12 cellular contexts compared by ENCODE assay signal in genomic region chr1:24695202-24695974, GRCh38. TPM values are rescaled to one million over a fixed set of nuclear protein-coding genes. Genes with fewer than 3 reads are reported as not detected.
DNase-seq lines count a peak whose midpoint lies in the region; ATAC-seq and TF ChIP-seq lines count a peak whose summit lies in the region.
"Had no signal": no experiment of that assay in that cellular context is flagged by ENCODE, and none has a peak within 500 bp of the region (broad histone marks: within the 10 kb centered on the region; RNA-seq: fewer than 3 reads in every experiment).

No MANE protein-coding gene starts in this region.

- no peak overlapping the region for H2AFZ ChIP-seq in smooth muscle cell (ENCODE audit: low read depth)

- H3K9ac ChIP-seq in smooth muscle cell (ENCODE audit: low read depth) = no peak overlapping the region

- peak overlapping the region; percentile 75 for H3K27ac ChIP-seq in WERI-Rb-1
- H3K27ac ChIP-seq in smooth muscle cell (ENCODE audit: low read depth) = no peak overlapping the region
- H3K27ac ChIP-seq: 22Rv1, RWPE1 had no signal

- H3K27ac Mint-ChIP-seq in stimulated activated effector memory CD8-positive, alpha-beta T cell treated with anti-CD3 and anti-CD28 coated beads, Interleukin-12 subunit alpha, Interleukin-12 subunit beta, amount 100 ng/mL, for 72 hours = no peak overlapping the region

- H4K20me1 ChIP-seq in smooth muscle cell (ENCODE audit: low read depth) = no peaks in the 10 kb centered on the region

- no peaks in the 10 kb centered on the region for H3K9me3 Mint-ChIP-seq in stimulated activated effector memory CD8-positive, alpha-beta T cell treated with anti-CD3 and anti-CD28 coated beads, Interleukin-12 subunit alpha, Interleukin-12 subunit beta, amount 100 ng/mL, for 72 hours

- H3K4me3 Mint-ChIP-seq in stimulated activated effector memory CD8-positive, alpha-beta T cell treated with anti-CD3 and anti-CD28 coated beads, Interleukin-12 subunit alpha, Interleukin-12 subunit beta, amount 100 ng/mL, for 72 hours = no peak overlapping the region

- in situ Hi-C loops in GM13977 (cut with MboI; ENCODE audit: low pct_unique_long_range_greater_than_20kb, low sequenced_read_pairs, unreplicated experiment) = no loop called here

- H3K36me3 Mint-ChIP-seq in stimulated activated effector memory CD8-positive, alpha-beta T cell treated with anti-CD3 and anti-CD28 coated beads, Interleukin-12 subunit alpha, Interleukin-12 subunit beta, amount 100 ng/mL, for 72 hours = no peaks in the 10 kb centered on the region

- no peaks in the 10 kb centered on the region for H3K4me1 ChIP-seq in smooth muscle cell (ENCODE audit: low read depth)

- ATAC-seq in stimulated activated effector memory CD8-positive, alpha-beta T cell treated with anti-CD3 and anti-CD28 coated beads, Interleukin-12 subunit alpha, Interleukin-12 subunit beta, amount 100 ng/mL, for 72 hours = peak; percentile 22

- H3K4me1 Mint-ChIP-seq in stimulated activated effector memory CD8-positive, alpha-beta T cell treated with anti-CD3 and anti-CD28 coated beads, Interleukin-12 subunit alpha, Interleukin-12 subunit beta, amount 100 ng/mL, for 72 hours = peaks cover 10% of the 10 kb centered on the region

- H3K4me3 ChIP-seq in WERI-Rb-1 (ENCODE audit: low read depth, low read length) (no peak overlapping the region), smooth muscle cell (no peak overlapping the region)
- H3K4me3 ChIP-seq: esophagus squamous epithelium had no signal

- H3K27me3 ChIP-seq in WERI-Rb-1 (ENCODE audit: insufficient read depth, low read depth, severe bottlenecking) (no peaks in the 10 kb centered on the region), smooth muscle cell (ENCODE audit: low read depth) (no peaks in the 10 kb centered on the region)
- H3K27me3 ChIP-seq: esophagus squamous epithelium had no signal

- H3K4me2 ChIP-seq in smooth muscle cell = no peak overlapping the region

- H3K9me3 ChIP-seq in WERI-Rb-1 (ENCODE audit: severe bottlenecking) = peaks cover 8% of the 10 kb centered on the region
- H3K9me3 ChIP-seq in smooth muscle cell (replicated peaks; ENCODE audit: low read depth) = no peaks in the 10 kb centered on the region
- H3K9me3 ChIP-seq: esophagus squamous epithelium had no signal

- no peak for TF ChIP-seq CTCF in WERI-Rb-1 (IDR thresholded peaks at IDR 0.05; ENCODE audit: low read depth, low read length)
- no peak for TF ChIP-seq CTCF in smooth muscle cell (IDR thresholded peaks at IDR 0.05; ENCODE audit: borderline replicate concordance, insufficient read depth, poor library complexity, severe bottlenecking)
- TF ChIP-seq CTCF in GM10248 (IDR thresholded peaks at IDR 0.05; ENCODE audit: control extremely low read depth, extremely low read depth, low read depth, missing control alignments) = no peak
- TF ChIP-seq CTCF in GM13977 (IDR thresholded peaks at IDR 0.05; ENCODE audit: extremely low read depth, insufficient read depth, missing control alignments) = no peak

- H3K79me2 ChIP-seq in smooth muscle cell (ENCODE audit: low read depth) = no peaks in the 10 kb centered on the region

- 66% methylated on average over 7 of the region's 7 CpGs for WGBS in smooth muscle cell (ENCODE audit: low lambda C conversion rate)

- DNase-seq in DMS 273 (lab: John Stamatoyannopoulos, UW; ENCODE audit: unreplicated experiment) (peak; percentile 59), DMS 273 treated with DMSO at 0.1 percent for 48 hours (lab: John Stamatoyannopoulos, UW) (no peak), WERI-Rb-1 (no peak), islet precursor cell (peak; percentile 68), smooth muscle cell (lab: John Stamatoyannopoulos, UW; ENCODE audit: unreplicated experiment) (no peak), GM10248 (ENCODE audit: extremely low spot score) (no peak), GM13977 (ENCODE audit: low spot score) (no peak)
- DNase-seq in stimulated activated effector memory CD8-positive, alpha-beta T cell treated with anti-CD3 and anti-CD28 coated beads, Interleukin-12 subunit alpha, Interleukin-12 subunit beta, amount 100 ng/mL, for 72 hours (ENCODE audit: low spot score in 2 of 2) = no peak
- DNase-seq: activated CD4-positive, CD25-positive, alpha-beta regulatory T cell; esophagus squamous epithelium had no signal

- CTCF ChIA-PET in GM10248 (lab: Yijun Ruan, JAX) = interaction anchor here (0.7 to 3.5 kb wide), 7 partner anchors 8 to 140 kb away, joined by 3 to 20 read pairs (median 4); partner anchors contain the start of gene CLIC4

- H3K36me3 ChIP-seq in WERI-Rb-1 (no peaks in the 10 kb centered on the region), smooth muscle cell (ENCODE audit: low read depth) (no peaks in the 10 kb centered on the region)
- H3K36me3 ChIP-seq: esophagus squamous epithelium had no signal

- POLR2A ChIA-PET in GM10248 (lab: Yijun Ruan, JAX) = no interaction called here

- H3F3A ChIP-seq in smooth muscle cell (ENCODE audit: low read depth) = peaks cover 13% of the 10 kb centered on the region

RNA-seq across cellular contexts. Expression of gene CLIC4, which starts 49.9 kb away (rescaled TPM):
- 389 and 417 TPM in 2 replicates for total RNA-seq in smooth muscle cell
- polyA plus RNA-seq in smooth muscle cell = 149 and 151 TPM in 2 replicates

RNA-seq across cellular contexts. Expression of gene SRRM1, which starts 52.3 kb away (rescaled TPM):
- 53.8 and 70.1 TPM in 2 replicates for total RNA-seq in smooth muscle cell
- polyA plus RNA-seq in smooth muscle cell = 96.0 and 129 TPM in 2 replicates

Comparison
In these comparisons a context has a peak if more than half of its experiments do, and no peak if none do; other contexts are left out.
1. DNase-seq: peak in DMS 273 (single experiment) and islet precursor cell (single experiment); none in DMS 273 treated with DMSO at 0.1 percent for 48 hours (single experiment), WERI-Rb-1 (single experiment), stimulated activated effector memory CD8-positive, alpha-beta T cell treated with anti-CD3 and anti-CD28 coated beads, Interleukin-12 subunit alpha, Interleukin-12 subunit beta, amount 100 ng/mL, for 72 hours (0 of 2), smooth muscle cell (single experiment), GM10248 (single experiment) and GM13977 (single experiment).